8 cellular contexts compared by ENCODE assay signal in the genomic region with DNA sequence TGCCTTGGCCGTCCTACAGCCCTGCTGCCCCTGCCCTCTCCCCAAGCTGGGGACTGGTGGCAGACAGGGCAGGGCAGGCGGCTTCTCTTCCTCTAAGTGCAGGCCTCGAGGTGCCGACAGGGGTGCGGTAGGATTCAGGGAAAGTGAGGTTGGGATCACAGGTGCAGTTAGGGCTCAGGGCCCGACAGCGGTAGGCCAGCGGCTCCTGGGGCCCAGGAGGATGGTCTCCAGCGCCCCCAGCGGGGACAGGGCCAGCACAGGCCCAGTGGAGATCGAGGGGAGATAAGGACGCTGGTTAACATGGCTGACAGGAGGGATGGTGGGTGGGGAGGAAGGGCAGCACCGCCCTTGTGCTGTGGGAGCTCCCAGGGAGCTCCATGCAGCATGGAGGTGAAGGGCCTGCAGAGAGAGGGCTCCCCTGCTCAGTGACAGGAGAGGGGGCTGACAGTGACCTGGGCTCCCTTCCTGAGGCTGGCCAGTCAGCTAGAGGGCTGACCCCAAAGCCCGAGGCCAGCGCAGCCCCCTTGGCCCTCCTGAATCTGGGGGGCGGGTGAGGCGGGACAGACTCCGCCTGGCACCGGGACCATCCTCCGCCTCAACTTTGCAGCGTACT. TPM values are rescaled to one million over a fixed set of nuclear protein-coding genes. Genes with fewer than 3 reads are reported as not detected.
DNase-seq lines count a peak whose midpoint lies in the region; ATAC-seq and TF ChIP-seq lines count a peak whose summit lies in the region.

No MANE protein-coding gene starts in this region.

- BruUV-seq in Caco-2 (replicated peaks; lab: Mats Ljungman, UMichigan), result no TSS peak

- CTCF ChIA-PET in Caco-2 (lab: Charles Lee), result interaction anchor here (0.6 kb wide), 2 partner anchors 33 to 197 kb away, joined by 4 to 6 read pairs; no protein-coding TSS in a partner anchor

- no peak for ATAC-seq in HG02938 (IDR thresholded peaks at IDR 0.05; ENCODE audit: unreplicated experiment)

- H3K27me3 ChIP-seq in Caco-2 (replicated peaks; ENCODE audit: control insufficient read depth, insufficient read depth, low read length) (no peaks in the 10 kb centered on the region), cardiac muscle cell (no peaks in the 10 kb centered on the region), spleen (replicated peaks in 1 of 7) (peaks cover 0 to 42% (median 3%) of the 10 kb centered on the region in 7 donors)

- H3K9me3 Mint-ChIP-seq in Caco-2 (ENCODE audit: unreplicated experiment), result no peaks in the 10 kb centered on the region

- H3K36me3 ChIP-seq in Caco-2 (ENCODE audit: control insufficient read depth, insufficient read depth, low read length) (no peaks in the 10 kb centered on the region), cardiac muscle cell (no peaks in the 10 kb centered on the region), spleen (no peaks in the 10 kb centered on the region)

- DNase-seq in Caco-2 (peak; percentile 73 to 79), KBM-7 (peak; percentile 46), cardiac muscle cell (ENCODE audit: low read depth in 1 of 2, low spot score in 1 of 2) (peak; percentile 21 to 71), spleen (no peak), A172 (ENCODE audit: low spot score) (no peak), GM03348 (ENCODE audit: low spot score) (no peak)

- H3K9me3 ChIP-seq in Caco-2 (no peaks in the 10 kb centered on the region), cardiac muscle cell (ENCODE audit: low read depth) (no peaks in the 10 kb centered on the region), spleen (no peaks in the 10 kb centered on the region)

- in situ Hi-C loops in KBM-7 (cut with MboI; ENCODE audit: low pct_unique_long_range_greater_than_20kb, low sequenced_read_pairs), result no loop called here

- POLR2A ChIA-PET in Caco-2 (lab: Charles Lee), result no interaction called here

- no peak overlapping the region for H3K27ac Mint-ChIP-seq in Caco-2 (ENCODE audit: unreplicated experiment)

- peaks cover 45% of the 10 kb centered on the region for H3K4me1 ChIP-seq in Caco-2
- H3K4me1 ChIP-seq in cardiac muscle cell (ENCODE audit: low read depth), result peaks cover 63% of the 10 kb centered on the region
- peaks cover 57 to 96% (median 95%) of the 10 kb centered on the region in 6 donors for H3K4me1 ChIP-seq in spleen

- no peaks in the 10 kb centered on the region for H3K27me3 Mint-ChIP-seq in Caco-2 (ENCODE audit: insufficient read depth, unreplicated experiment)

- H3K4me3 Mint-ChIP-seq in Caco-2 (ENCODE audit: unreplicated experiment), result peak overlapping the region; percentile 69

- H3K27ac ChIP-seq in cardiac muscle cell (peak overlapping the region; percentile 53), spleen (peak overlapping the region in 7 of 8 donors; percentile 7 to 95 (median 89))

- no peak for TF ChIP-seq POLR2A in spleen (IDR thresholded peaks at IDR 0.05)

- peaks cover 7% of the 10 kb centered on the region for H3K4me1 Mint-ChIP-seq in Caco-2 (ENCODE audit: low read depth, unreplicated experiment)

- peaks cover 3% of the 10 kb centered on the region for H3K36me3 Mint-ChIP-seq in Caco-2 (ENCODE audit: insufficient read depth, unreplicated experiment)

- 25 to 43% (median 37%) methylated on average over 9 to 21 of the region's 21 CpGs for WGBS in spleen, 5 donors

- H3K4me3 ChIP-seq in Caco-2 (ENCODE audit: low read depth, low read length) (peak overlapping the region; percentile 62), WI38 (ENCODE audit: low read depth, low read length) (no peak overlapping the region), cardiac muscle cell (no peak overlapping the region), spleen (peak overlapping the region in 4 of 8 donors; percentile 46 to 95 (median 56))

- TF ChIP-seq CTCF in Caco-2 (IDR thresholded peaks at IDR 0.05; ENCODE audit: insufficient read depth in 1 of 2, low read depth in 1 of 2, low read length in 1 of 2, severe bottlenecking in 1 of 2, unreplicated experiment in 1 of 2) (peak; percentile 36 to 72), WI38 (IDR thresholded peaks at IDR 0.05; ENCODE audit: low read depth, low read length) (0 out of 2 replicates have a peak, but pooled peaks have one; percentile 8), cardiac muscle cell (IDR thresholded peaks at IDR 0.05; ENCODE audit: low read depth, low read length) (peak; percentile 17), spleen (IDR thresholded peaks at IDR 0.05 in 8 of 11, conservative IDR thresholded peaks at IDR 0.05 in 3 of 11) (peak in 9 of 11 experiments; percentile 19 to 61 (median 40))

- intact Hi-C loops in Caco-2 (cut with micrococcal nuclease; ENCODE audit: unreplicated experiment), result loop anchor here (5.0 kb wide), 1 partner anchor 509 kb away; a partner anchor contains a TSS
- intact Hi-C loops in spleen (cut with DNase I; ENCODE audit: low total_unique reads), result loop anchor here (5.0 kb wide), 1 partner anchor 114 kb away; no protein-coding TSS in a partner anchor

RNA-seq across cellular contexts. Expression of a gene that starts 0.9 kb away (rescaled TPM):
- total RNA-seq in Caco-2 (2022), result 46.0 and 75.1 TPM in 2 replicates
- 46.9 and 51.1 TPM in 2 replicates for total RNA-seq in cardiac muscle cell
- 196 and 203 TPM in 2 replicates for polyA plus RNA-seq in cardiac muscle cell
- total RNA-seq in spleen, result 10 to 100 TPM; 20.5 to 82.8 (median 62.8) TPM
- 100 to 1,000 TPM; 163 to 349 (median 192) TPM for polyA plus RNA-seq in spleen
- total RNA-seq in A172 (2014; rRNA removed; shearing (Covaris generic)), result 1.5 TPM in 1 of 2 replicates, not detected in the other

RNA-seq across cellular contexts. Expression of a gene that starts 5.2 kb away (rescaled TPM):
- total RNA-seq in Caco-2 (2022) (30.3 and 30.8 TPM in 2 replicates), cardiac muscle cell (32.0 and 33.0 TPM in 2 replicates), spleen (10 to 100 TPM in 4 of 7 donors, 1 to 10 TPM in 3; 5.3 to 17.7 (median 10.8) TPM)
- polyA plus RNA-seq in cardiac muscle cell (27.4 and 27.6 TPM in 2 replicates), spleen (10 to 100 TPM; 18.4 to 31.5 (median 27.1) TPM)
- 14.1 and 21.9 TPM in 2 replicates for total RNA-seq in A172 (2014; rRNA removed; shearing (Covaris generic))

RNA-seq across cellular contexts. Expression of a gene that starts 11.2 kb away (rescaled TPM):
- total RNA-seq in Caco-2 (2022), result 0.88 and 1.5 TPM in 2 replicates
- total RNA-seq in cardiac muscle cell, result 804 and 1,173 TPM in 2 replicates
- 1,364 and 1,845 TPM in 2 replicates for polyA plus RNA-seq in cardiac muscle cell
- 100 to 1,000 TPM in 4 of 7 donors, 10 to 100 TPM in 3; 68.6 to 138 (median 100) TPM for total RNA-seq in spleen
- 100 to 1,000 TPM in 2 of 3 donors, 10 to 100 TPM in 1; 97.7 to 181 (median 123) TPM for polyA plus RNA-seq in spleen
- 195 and 204 TPM in 2 replicates for total RNA-seq in A172 (2014; rRNA removed; shearing (Covaris generic))

RNA-seq across cellular contexts. Expression of a gene that starts 40.6 kb away (rescaled TPM):
- total RNA-seq in Caco-2 (2022) (0.28 TPM in 1 of 2 replicates, not detected in the other), cardiac muscle cell (6.8 and 8.8 TPM in 2 replicates), spleen (10 to 100 TPM in 1 of 7 donors, 1 to 10 TPM in 6; 3.4 to 10.4 (median 4.6) TPM)
- polyA plus RNA-seq in cardiac muscle cell (4.4 and 6.4 TPM in 2 replicates), spleen (1 to 10 TPM; 3.3 to 6.0 (median 3.6) TPM)
- 9.2 and 11.3 TPM in 2 replicates for total RNA-seq in A172 (2014; rRNA removed; shearing (Covaris generic))

Comparison
In these comparisons a context has a peak if more than half of its experiments do, and no peak if none do; other contexts are left out.
1. DNase-seq: peak in Caco-2 (2 of 2), KBM-7 (single experiment) and cardiac muscle cell (2 of 2); none in spleen (single experiment), A172 (single experiment) and GM03348 (single experiment).
2. RNA of a gene that starts 11.2 kb away (total RNA-seq): 804 to 1,173 TPM in cardiac muscle cell, 195 to 204 TPM in A172 and 68.6 to 138 TPM in spleen; 0.88 to 1.5 TPM in Caco-2; every median in the first group is over 10 times any median in the second.
3. Peak in every context shown above with its lines, with median percentiles within 50 percentile points of each other: CTCF ChIP-seq.